Comparison of ENCODE assay signal across 12 cellular contexts in the genomic region with DNA sequence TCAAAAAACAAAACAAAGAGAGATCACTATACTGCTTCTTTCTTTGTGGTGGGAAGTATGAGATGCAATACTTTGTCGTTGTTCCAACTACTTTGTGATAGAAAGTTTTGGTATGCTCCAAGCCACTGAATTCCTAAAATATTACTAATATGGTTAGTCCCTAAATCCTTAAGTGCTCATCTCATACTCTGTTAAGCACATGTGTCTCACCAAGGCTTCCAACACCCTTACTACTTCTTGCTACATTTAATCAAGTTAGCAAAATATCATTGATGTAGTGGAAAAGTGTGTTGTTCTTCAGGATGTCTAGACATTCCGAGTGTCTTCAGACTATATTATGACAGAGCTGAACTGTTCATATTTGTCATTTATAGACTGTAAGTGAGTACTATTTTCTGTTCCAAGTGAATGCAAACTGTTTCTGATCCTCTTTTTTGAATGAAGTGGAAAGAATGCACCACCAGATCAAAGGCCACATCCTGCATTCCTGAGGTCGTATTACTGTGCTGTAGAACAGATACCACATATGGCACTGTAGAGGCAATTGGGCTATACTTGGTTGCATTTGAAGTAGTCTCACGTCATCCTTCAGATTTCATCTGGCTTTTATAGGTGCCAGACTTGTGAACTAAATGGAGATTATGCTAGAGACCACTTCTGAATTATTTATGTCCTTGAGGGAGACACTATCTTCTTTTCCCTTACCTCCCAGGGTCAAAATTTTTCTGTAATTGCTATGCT.
DNase-seq lines count a peak whose midpoint lies in the region; ATAC-seq and TF ChIP-seq lines count a peak whose summit lies in the region.
"Had no signal": no experiment of that assay in that cellular context is flagged by ENCODE, and none has a peak within 500 bp of the region (broad histone marks: within the 10 kb centered on the region; RNA-seq: fewer than 3 reads in every experiment).

No MANE protein-coding gene starts in this region.

- no peak overlapping the region for H3K27ac ChIP-seq in ovary

- WGBS in ovary, 3 donors: 24 to 39% (median 27%) methylated on average over 4 of the region's 4 CpGs

- H3K4me1 ChIP-seq in ovary (ENCODE audit: insufficient read depth): no peaks in the 10 kb centered on the region
- no peaks in the 10 kb centered on the region for H3K4me1 ChIP-seq in HAP-1

- no peak for TF ChIP-seq POLR2A in ovary (IDR thresholded peaks at IDR 0.05)

- in situ Hi-C loops in HAP-1 (cut with MboI; ENCODE audit: low sequenced_read_pairs): no loop called here

- no peaks in the 10 kb centered on the region for H3K36me3 ChIP-seq in BJ (ENCODE audit: control insufficient read depth, insufficient read depth, low read length)
- H3K36me3 ChIP-seq in ovary: no peaks in the 10 kb centered on the region
- H3K36me3 ChIP-seq in HAP-1 (replicated peaks): no peaks in the 10 kb centered on the region

- no peak for TF ChIP-seq EP300 in ovary (IDR thresholded peaks at IDR 0.05)

- H3K27me3 ChIP-seq in BJ (ENCODE audit: control insufficient read depth, insufficient read depth, low read length) (no peaks in the 10 kb centered on the region), ovary (no peaks in the 10 kb centered on the region), HAP-1 (ENCODE audit: low read depth) (no peaks in the 10 kb centered on the region)

- H3K9me3 ChIP-seq in ovary: no peaks in the 10 kb centered on the region
- no peaks in the 10 kb centered on the region for H3K9me3 ChIP-seq in HAP-1

- ATAC-seq in HG03025 (IDR thresholded peaks at IDR 0.05; ENCODE audit: low FRiP score, unreplicated experiment): no peak
- ATAC-seq: Panc1; stimulated activated effector memory CD8-positive, alpha-beta T cell treated with anti-CD3 and anti-CD28 coated beads, Interleukin-12 subunit alpha, Interleukin-12 subunit beta, amount 100 ng/mL, for 72 hours had no signal

- intact Hi-C loops in ovary (cut with DNase I): loop anchor here in 1 of 4 donors (10.0 kb wide), 2 partner anchors 64 to 656 kb away; no protein-coding TSS in a partner anchor

- DNase-seq in BJ (ENCODE audit: low read depth): peak; percentile 97
- DNase-seq in LHCN-M2 (ENCODE audit: low read depth): peak; percentile 97
- peak; percentile 6 for DNase-seq in dermis blood vessel endothelial cell
- peak; percentile 90 for DNase-seq in myocyte (ENCODE audit: low read depth)
- no peak for DNase-seq in ovary
- DNase-seq in HAP-1 (ENCODE audit: low spot score in 2 of 2): no peak
- DNase-seq in activated CD4-positive, alpha-beta T cell treated with anti-CD3 and anti-CD28 coated beads for 1 hour: no peak
- DNase-seq: naive B cell, NCI-H2029 had no signal

- CTCF ChIA-PET in BJ (lab: Yijun Ruan, JAX): interaction anchor here (0.6 kb wide), 1 partner anchor 635 kb away, joined by 4 read pairs; no protein-coding TSS in a partner anchor

- no peak for TF ChIP-seq CTCF in BJ (IDR thresholded peaks at IDR 0.05; ENCODE audit: insufficient read depth, low read depth, low read length)
- no peak for TF ChIP-seq CTCF in ovary (IDR thresholded peaks at IDR 0.05)

- POLR2A ChIA-PET in BJ (lab: Charles Lee): no interaction called here

- no peak overlapping the region for H3K4me3 ChIP-seq in BJ (ENCODE audit: low read depth, low read length)
- H3K4me3 ChIP-seq in ovary: no peak overlapping the region
- no peak overlapping the region for H3K4me3 ChIP-seq in HAP-1

Comparison
In these comparisons a context has a peak if more than half of its experiments do, and no peak if none do; other contexts are left out.
1. DNase-seq: peak in BJ (single experiment), LHCN-M2 (single experiment), dermis blood vessel endothelial cell (single experiment) and myocyte (single experiment); none in ovary (0 of 5), HAP-1 (0 of 2) and activated CD4-positive, alpha-beta T cell treated with anti-CD3 and anti-CD28 coated beads for 1 hour (single experiment).